Comparison of ENCODE assay signal across 8 cellular contexts in genomic region chr15:36883705-36884355, GRCh38.
A peak's percentile ranks its signal among the peaks of the same experiment; 100 is the strongest.
DNase-seq lines count a peak whose midpoint lies in the region; ATAC-seq and TF ChIP-seq lines count a peak whose summit lies in the region.

No MANE protein-coding gene starts in this region.

- H3K4me3 Mint-ChIP-seq in activated CD8-positive, alpha-beta memory T cell treated with anti-CD3 and anti-CD28 coated beads, Interleukin-2, amount 10 ng/mL, durations not matched to agents 7 days and 5 days: no peak overlapping the region
- H3K4me3 Mint-ChIP-seq in stimulated activated naive CD8-positive, alpha-beta T cell treated with anti-CD3 and anti-CD28 coated beads, Interleukin-15, amount 100 ng/mL, for 72 hours: no peak overlapping the region

- peaks cover 2% of the 10 kb centered on the region for H3K4me1 Mint-ChIP-seq in activated CD8-positive, alpha-beta memory T cell treated with anti-CD3 and anti-CD28 coated beads, Interleukin-2, amount 10 ng/mL, durations not matched to agents 7 days and 5 days
- H3K4me1 Mint-ChIP-seq in stimulated activated naive CD8-positive, alpha-beta T cell treated with anti-CD3 and anti-CD28 coated beads, Interleukin-15, amount 100 ng/mL, for 72 hours: peaks cover 36% of the 10 kb centered on the region

- H3K27ac ChIP-seq in esophagus squamous epithelium: peak overlapping the region in 2 of 4 donors; percentile 0 to 8
- peak overlapping the region; percentile 70 for H3K27ac ChIP-seq in muscle layer of duodenum (ENCODE audit: low read length)

- no peaks in the 10 kb centered on the region for H3K9me3 Mint-ChIP-seq in activated CD8-positive, alpha-beta memory T cell treated with anti-CD3 and anti-CD28 coated beads, Interleukin-2, amount 10 ng/mL, durations not matched to agents 7 days and 5 days (ENCODE audit: low read depth)
- H3K9me3 Mint-ChIP-seq in stimulated activated naive CD8-positive, alpha-beta T cell treated with anti-CD3 and anti-CD28 coated beads, Interleukin-15, amount 100 ng/mL, for 72 hours: peaks cover 0 to 14% of the 10 kb centered on the region in 2 donors

- intact Hi-C loops in esophagus squamous epithelium (cut with DNase I): loop anchor here (5.0 kb wide), 1 partner anchor 228 kb away; no protein-coding TSS in a partner anchor

- H3K9me3 ChIP-seq in esophagus squamous epithelium (no peaks in the 10 kb centered on the region), muscle layer of duodenum (ENCODE audit: control insufficient read depth in 1 of 2, low read length in 2 of 2) (no peaks in the 10 kb centered on the region)

- 11 to 15% methylated on average over 18 to 24 of the region's 24 CpGs for WGBS in esophagus squamous epithelium, 2 donors

- peaks cover 97% of the 10 kb centered on the region for H3K27me3 Mint-ChIP-seq in activated CD8-positive, alpha-beta memory T cell treated with anti-CD3 and anti-CD28 coated beads, Interleukin-2, amount 10 ng/mL, durations not matched to agents 7 days and 5 days
- H3K27me3 Mint-ChIP-seq in stimulated activated naive CD8-positive, alpha-beta T cell treated with anti-CD3 and anti-CD28 coated beads, Interleukin-15, amount 100 ng/mL, for 72 hours: peaks cover 100% of the 10 kb centered on the region

- TF ChIP-seq CTCF in esophagus squamous epithelium (IDR thresholded peaks at IDR 0.05): peak; percentile 44 to 92 (median 85)

- peaks cover 1% of the 10 kb centered on the region for H3K36me3 Mint-ChIP-seq in activated CD8-positive, alpha-beta memory T cell treated with anti-CD3 and anti-CD28 coated beads, Interleukin-2, amount 10 ng/mL, durations not matched to agents 7 days and 5 days

- CTCF ChIA-PET in activated CD8-positive, alpha-beta memory T cell treated with anti-CD3 and anti-CD28 coated beads, Interleukin-2, amount 10 ng/mL, durations not matched to agents 7 days and 5 days (lab: Charles Lee): interaction anchor here (1.7 kb wide), 1 partner anchor 9 kb away, joined by 4 read pairs; no protein-coding TSS in a partner anchor

- H3K36me3 ChIP-seq in esophagus squamous epithelium: no peaks in the 10 kb centered on the region
- no peaks in the 10 kb centered on the region for H3K36me3 ChIP-seq in muscle layer of duodenum (ENCODE audit: control insufficient read depth in 1 of 2, insufficient read depth in 2 of 2, low read length in 2 of 2)

- peak; percentile 93 for ATAC-seq in GM21367 (IDR thresholded peaks at IDR 0.05; ENCODE audit: unreplicated experiment)
- ATAC-seq in activated CD8-positive, alpha-beta memory T cell treated with anti-CD3 and anti-CD28 coated beads, Interleukin-2, amount 10 ng/mL, durations not matched to agents 7 days and 5 days: peak; percentile 61
- peak; percentile 61 for ATAC-seq in stimulated activated naive CD8-positive, alpha-beta T cell treated with anti-CD3 and anti-CD28 coated beads, Interleukin-15, amount 100 ng/mL, for 72 hours

- H3K27me3 ChIP-seq in esophagus squamous epithelium (peaks cover 0 to 98% (median 8%) of the 10 kb centered on the region in 4 donors), muscle layer of duodenum (ENCODE audit: low read depth, low read length) (peaks cover 27% of the 10 kb centered on the region)

- no peak for TF ChIP-seq POLR2A in esophagus squamous epithelium (IDR thresholded peaks at IDR 0.05)

- H3K4me3 ChIP-seq in esophagus squamous epithelium: peak overlapping the region in 3 of 4 donors; percentile 11 to 54 (median 36)
- peak overlapping the region; percentile 63 to 64 for H3K4me3 ChIP-seq in muscle layer of duodenum (ENCODE audit: low read depth in 1 of 2, low read length in 2 of 2)

- H3K4me1 ChIP-seq in esophagus squamous epithelium (peaks cover 0 to 53% (median 9%) of the 10 kb centered on the region in 3 donors), muscle layer of duodenum (ENCODE audit: control insufficient read depth in 1 of 2, insufficient read depth in 2 of 2, low read length in 2 of 2) (peaks cover 3 to 4% of the 10 kb centered on the region in 2 donors)

- peak; percentile 38 for DNase-seq in Caki2 (ENCODE audit: low read depth)
- DNase-seq in HuH-7 (ENCODE audit: low spot score): peak; percentile 83
- peak; percentile 46 for DNase-seq in NOMO-1 treated with DMSO at 0.1 percent for 48 hours (lab: John Stamatoyannopoulos, UW; ENCODE audit: unreplicated experiment)
- peak; percentile 81 for DNase-seq in activated CD8-positive, alpha-beta memory T cell treated with anti-CD3 and anti-CD28 coated beads, Interleukin-2, amount 10 ng/mL, durations not matched to agents 7 days and 5 days
- DNase-seq in esophagus squamous epithelium (lab: John Stamatoyannopoulos, UW): no peak
- peak; percentile 64 to 73 for DNase-seq in stimulated activated naive CD8-positive, alpha-beta T cell treated with anti-CD3 and anti-CD28 coated beads, Interleukin-15, amount 100 ng/mL, for 72 hours

- H3K27ac Mint-ChIP-seq in activated CD8-positive, alpha-beta memory T cell treated with anti-CD3 and anti-CD28 coated beads, Interleukin-2, amount 10 ng/mL, durations not matched to agents 7 days and 5 days: peak overlapping the region; percentile 24
- peak overlapping the region in 1 of 2 donors; percentile 35 for H3K27ac Mint-ChIP-seq in stimulated activated naive CD8-positive, alpha-beta T cell treated with anti-CD3 and anti-CD28 coated beads, Interleukin-15, amount 100 ng/mL, for 72 hours

- in situ Hi-C loops in Caki2 (cut with HindIII; ENCODE audit: low pct_unique_long_range_greater_than_20kb, low sequenced_read_pairs): no loop called here
